ENCODE assay signal across 8 cellular contexts in the genomic region with DNA sequence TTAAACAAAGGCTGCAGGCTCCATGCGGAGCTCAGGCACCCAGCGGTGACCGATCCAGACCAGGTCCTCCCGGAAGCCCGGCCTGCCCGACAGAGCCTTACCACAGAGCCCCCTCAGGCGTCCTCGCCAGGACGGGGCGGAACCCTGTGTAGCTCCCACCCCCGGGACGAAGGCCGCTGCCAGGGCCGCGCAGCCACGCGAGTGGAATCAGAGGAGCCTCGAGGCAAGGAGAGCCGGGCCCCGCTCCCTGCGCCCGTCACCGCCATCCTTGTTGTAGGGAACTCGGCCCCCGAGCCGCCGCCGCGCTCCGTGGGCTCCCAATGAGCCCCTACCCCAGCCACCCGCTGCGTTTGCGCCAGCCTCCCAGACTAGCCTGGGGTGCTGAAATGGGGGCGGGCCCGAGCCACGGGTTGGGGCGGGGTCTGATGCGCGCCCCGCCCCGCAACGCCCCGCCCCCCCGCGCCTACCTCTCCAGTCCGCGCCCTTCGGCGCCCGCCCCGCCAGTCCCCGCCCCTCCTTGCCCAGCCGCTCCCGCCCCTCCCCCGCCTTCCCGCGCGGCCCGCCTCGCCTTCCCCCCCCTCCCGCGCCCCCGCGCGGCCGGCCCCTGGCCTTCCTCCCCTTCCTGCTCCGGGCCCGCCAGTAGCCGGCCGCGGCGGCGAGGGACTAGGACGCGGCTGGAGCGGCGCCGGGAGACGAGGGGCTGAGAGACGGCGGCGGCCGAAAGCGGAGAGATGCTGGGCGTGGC. TPM values are rescaled to one million over a fixed set of nuclear protein-coding genes. Genes with fewer than 3 reads are reported as not detected.
DNase-seq lines count a peak whose midpoint lies in the region; ATAC-seq and TF ChIP-seq lines count a peak whose summit lies in the region.

A gene with protein sequence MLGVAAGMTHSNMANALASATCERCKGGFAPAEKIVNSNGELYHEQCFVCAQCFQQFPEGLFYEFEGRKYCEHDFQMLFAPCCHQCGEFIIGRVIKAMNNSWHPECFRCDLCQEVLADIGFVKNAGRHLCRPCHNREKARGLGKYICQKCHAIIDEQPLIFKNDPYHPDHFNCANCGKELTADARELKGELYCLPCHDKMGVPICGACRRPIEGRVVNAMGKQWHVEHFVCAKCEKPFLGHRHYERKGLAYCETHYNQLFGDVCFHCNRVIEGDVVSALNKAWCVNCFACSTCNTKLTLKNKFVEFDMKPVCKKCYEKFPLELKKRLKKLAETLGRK (plus strand): TSS at position 639 of the 745 bp plus-strand sequence. CDS start 93 bp downstream, at position 732.

- peak within 1 kb of the TSS; percentile 78 for H3K4me3 ChIP-seq in AG10803 (ENCODE audit: low read length)

- H3K9me3 Mint-ChIP-seq in chondrocyte (ENCODE audit: low read depth) = no peaks in the 10 kb centered on the region

- H3K36me3 Mint-ChIP-seq in chondrocyte (ENCODE audit: low read depth) = no peaks in the 10 kb centered on the region

- H3K4me1 Mint-ChIP-seq in chondrocyte (ENCODE audit: low read depth) = peaks cover 43% of the 10 kb centered on the region

- DNase-seq in AG10803 (ENCODE audit: low read depth) (peak; percentile 83), NCI-H446 (lab: John Stamatoyannopoulos, UW) (peak; percentile 45 to 89), chondrocyte (ENCODE audit: low spot score) (peak; percentile 96), kidney tubule cell (ENCODE audit: low spot score) (peak; percentile 91)
- DNase-seq in activated CD4-positive, alpha-beta T cell treated with anti-CD3 and anti-CD28 coated beads for 24 hours (ENCODE audit: low read depth in 2 of 2) = peak; percentile 83 to 84
- peak; percentile 72 to 77 for DNase-seq in stimulated activated CD4-positive, alpha-beta T cell treated with anti-CD3 and anti-CD28 coated beads, Interleukin-1b, Interleukin-23, amount 100 ng/mL, for 1 hour (ENCODE audit: low read depth in 2 of 2)

- peak within 1 kb of the TSS; percentile 98 for H3K27ac Mint-ChIP-seq in chondrocyte (ENCODE audit: unreplicated experiment)

- ATAC-seq in GM18909 (IDR thresholded peaks at IDR 0.05; ENCODE audit: poor library complexity, unreplicated experiment) (peak; percentile 85), HG03159 (IDR thresholded peaks at IDR 0.05; ENCODE audit: unreplicated experiment) (peak; percentile 83)

- TF ChIP-seq CTCF in AG10803 (conservative IDR thresholded peaks at IDR 0.05; ENCODE audit: low read length) (no peak), chondrocyte (IDR thresholded peaks at IDR 0.05) (peak; percentile 10)

- H3K27me3 Mint-ChIP-seq in chondrocyte (ENCODE audit: low read depth) = no peaks in the 10 kb centered on the region

- H3K4me3 Mint-ChIP-seq in chondrocyte (ENCODE audit: unreplicated experiment) = peak within 1 kb of the TSS; percentile 94

RNA-seq across cellular contexts. Expression of the gene that starts here (rescaled TPM):
- 101 to 148 TPM (median 145 TPM) in 3 replicates for total RNA-seq in chondrocyte

Comparison
In these comparisons a context has a peak if more than half of its experiments do, and no peak if none do; other contexts are left out.
1. Peak in every context shown above with its lines: DNase-seq, ATAC-seq and H3K4me3 ChIP-seq.